In genomic region chrX:130165181-130165702, GRCh38 we compare ENCODE assay signal across 8 cellular contexts. TPM values are rescaled to one million over a fixed set of nuclear protein-coding genes. Genes with fewer than 3 reads are reported as not detected.
DNase-seq lines count a peak whose midpoint lies in the region; ATAC-seq, FAIRE-seq and TF ChIP-seq lines count a peak whose summit lies in the region.

No MANE protein-coding gene starts in this region.

- H3K36me3 ChIP-seq in BJ (ENCODE audit: control insufficient read depth, insufficient read depth, low read length), result no peaks in the 10 kb centered on the region
- no peaks in the 10 kb centered on the region for H3K36me3 ChIP-seq in keratinocyte (ENCODE audit: control insufficient read depth in 2 of 2, extremely low read depth in 1 of 2, insufficient read depth in 2 of 2, low read length in 2 of 2)

- H3K4me2 ChIP-seq in keratinocyte (ENCODE audit: control insufficient read depth, extremely low read depth, insufficient read depth, low read depth, low read length), result peak overlapping the region; percentile 69

- peak overlapping the region; percentile 88 for H3K27ac ChIP-seq in keratinocyte (ENCODE audit: control insufficient read depth, insufficient read depth, low read length)

- DNase-seq in BJ (ENCODE audit: low read depth) (no peak), amniotic epithelial cell (ENCODE audit: low read depth) (peak; percentile 45), keratinocyte (ENCODE audit: low read depth, low spot score) (no peak), frontal cortex (ENCODE audit: low spot score in 2 of 2) (no peak), NCI-H146 treated with DMSO at 0.1 percent for 48 hours (lab: John Stamatoyannopoulos, UW; ENCODE audit: unreplicated experiment) (no peak)
- no peak for DNase-seq in stimulated activated naive CD8-positive, alpha-beta T cell treated with anti-CD3 and anti-CD28 coated beads, Interleukin-15, Interleukin-2, amounts not matched to agents 100 U/mL and 50 U/mL, for 24 hours

- H3K9me3 ChIP-seq in keratinocyte (ENCODE audit: control insufficient read depth, low read depth, low read length), result no peaks in the 10 kb centered on the region

- H3K79me2 ChIP-seq in keratinocyte (ENCODE audit: control insufficient read depth, insufficient read depth, low read length), result peaks cover 22% of the 10 kb centered on the region

- peaks cover 8% of the 10 kb centered on the region for H3K4me1 ChIP-seq in keratinocyte (ENCODE audit: control insufficient read depth, extremely low read depth, insufficient read depth, low read length)

- H3K9ac ChIP-seq in keratinocyte (ENCODE audit: control insufficient read depth, extremely low read depth, insufficient read depth, low read length), result peak overlapping the region; percentile 83

- CTCF ChIA-PET in BJ (lab: Yijun Ruan, JAX), result interaction anchor here (1.2 to 1.5 kb wide), 2 partner anchors 44 to 46 kb away, joined by 3 to 4 read pairs; no protein-coding TSS in a partner anchor

- ATAC-seq in HG03175 (IDR thresholded peaks at IDR 0.05; ENCODE audit: unreplicated experiment) (peak; percentile 21), HG02763 (IDR thresholded peaks at IDR 0.05; ENCODE audit: unreplicated experiment) (no peak)
- ATAC-seq in stimulated activated naive CD8-positive, alpha-beta T cell treated with anti-CD3 and anti-CD28 coated beads, Interleukin-15, Interleukin-2, amounts not matched to agents 100 U/mL and 50 U/mL, for 24 hours, result peak; percentile 26

- H4K20me1 ChIP-seq in keratinocyte (ENCODE audit: control insufficient read depth, extremely low read depth, insufficient read depth, low read length), result no peaks in the 10 kb centered on the region

- POLR2A ChIA-PET in BJ (lab: Charles Lee), result no interaction called here

- dilution Hi-C loops in keratinocyte (cut with MboI; ENCODE audit: extremely low pct_ligation_motif_present, low sequenced_read_pairs), result no loop called here

- peak overlapping the region; percentile 75 for H2AFZ ChIP-seq in keratinocyte (ENCODE audit: control insufficient read depth, low read length)

- FAIRE-seq in keratinocyte (lab: Jason Lieb, UNC) (no peak), frontal cortex (lab: Jason Lieb, UNC) (no peak)

- TF ChIP-seq CTCF in BJ (IDR thresholded peaks at IDR 0.05; ENCODE audit: insufficient read depth, low read depth, low read length) (no peak), keratinocyte (optimal IDR thresholded peaks at IDR 0.05 in 1 of 3, IDR thresholded peaks at IDR 0.05 in 1 of 3, conservative IDR thresholded peaks at IDR 0.05 in 1 of 3; ENCODE audit: extremely low read depth in 1 of 3, insufficient read depth in 2 of 3, low read length in 3 of 3) (no peak)

- no peaks in the 10 kb centered on the region for H3K9me1 ChIP-seq in keratinocyte (ENCODE audit: control insufficient read depth, extremely low read depth, insufficient read depth, low read length)

- H3K4me3 ChIP-seq in BJ (ENCODE audit: low read depth, low read length) (peak overlapping the region; percentile 75), keratinocyte (ENCODE audit: control insufficient read depth in 2 of 3, extremely low read depth in 1 of 3, insufficient read depth in 2 of 3, low read depth in 1 of 3, low read length in 3 of 3) (peak overlapping the region; percentile 51 to 81 (median 55))

- H3K27me3 ChIP-seq in BJ (ENCODE audit: control insufficient read depth, insufficient read depth, low read length), result no peaks in the 10 kb centered on the region
- no peaks in the 10 kb centered on the region for H3K27me3 ChIP-seq in keratinocyte (ENCODE audit: control insufficient read depth, extremely low read depth, insufficient read depth, low read length)

RNA-seq across cellular contexts. Expression of gene AIFM1, which starts 0.4 kb away (rescaled TPM):
- polyA plus RNA-seq in BJ (2011; rRNA removed), result 23.2 and 27.8 TPM in 2 replicates
- 9.8 and 13.2 TPM in 2 replicates for polyA minus RNA-seq in BJ (2011; rRNA and poly(A)+ RNA removed)
- 36.1 to 52.5 TPM (median 47.8 TPM) in 3 replicates for polyA plus RNA-seq in keratinocyte
- polyA plus RNA-seq in keratinocyte (2011; ENCODE audit: low read depth), result 29.2 TPM
- 31.3 and 31.4 TPM in 2 replicates for polyA plus RNA-seq in keratinocyte (2011; cell fraction: cytosol; rRNA removed)
- 47.4 and 65.8 TPM in 2 replicates for polyA plus RNA-seq in keratinocyte (2011; cell fraction: nucleus; rRNA removed)
- 20.9 and 36.2 TPM in 2 replicates for polyA plus RNA-seq in keratinocyte (2012; ENCODE audit: low replicate concordance)
- polyA minus RNA-seq in keratinocyte, result 10.6 to 34.7 TPM (median 22.2 TPM) in 3 replicates
- 21.9 TPM for polyA minus RNA-seq in keratinocyte (2011; cell fraction: cytosol; rRNA and poly(A)+ RNA removed)
- polyA minus RNA-seq in keratinocyte (2011; cell fraction: nucleus; rRNA and poly(A)+ RNA removed), result 14.1 and 25.9 TPM in 2 replicates
- total RNA-seq in frontal cortex, result 11.4 TPM

RNA-seq across cellular contexts. Expression of gene RAB33A, which starts 6.5 kb away (rescaled TPM):
- polyA plus RNA-seq in BJ (2011; rRNA removed) (4.6 and 5.1 TPM in 2 replicates), keratinocyte (0.09 TPM in 1 of 3 replicates, not detected in the others)
- polyA minus RNA-seq in BJ (2011; rRNA and poly(A)+ RNA removed), result 2.1 and 2.2 TPM in 2 replicates
- polyA plus RNA-seq in keratinocyte (2011; ENCODE audit: low read depth), result not detected
- 0.05 and 0.07 TPM in 2 replicates for polyA plus RNA-seq in keratinocyte (2011; cell fraction: cytosol; rRNA removed)
- 0.19 TPM in 1 of 2 replicates, not detected in the other for polyA plus RNA-seq in keratinocyte (2011; cell fraction: nucleus; rRNA removed)
- polyA plus RNA-seq in keratinocyte (2012; ENCODE audit: low replicate concordance), result 0.34 TPM in 1 of 2 replicates, not detected in the other
- not detected in 3 replicates for polyA minus RNA-seq in keratinocyte
- polyA minus RNA-seq in keratinocyte (2011; cell fraction: cytosol; rRNA and poly(A)+ RNA removed), result not detected
- polyA minus RNA-seq in keratinocyte (2011; cell fraction: nucleus; rRNA and poly(A)+ RNA removed), result not detected in 2 replicates
- 42.4 TPM for total RNA-seq in frontal cortex

RNA-seq across cellular contexts. Expression of gene ELF4, which starts 54.9 kb away (rescaled TPM):
- polyA plus RNA-seq in BJ (2011; rRNA removed), result 22.6 and 31.1 TPM in 2 replicates
- polyA minus RNA-seq in BJ (2011; rRNA and poly(A)+ RNA removed), result 38.5 and 39.9 TPM in 2 replicates
- 13.7 to 25.6 TPM (median 17.6 TPM) in 3 replicates for polyA plus RNA-seq in keratinocyte
- polyA plus RNA-seq in keratinocyte (2011; ENCODE audit: low read depth), result 7.0 TPM
- polyA plus RNA-seq in keratinocyte (2011; cell fraction: cytosol; rRNA removed), result 23.9 and 24.1 TPM in 2 replicates
- 22.7 and 22.9 TPM in 2 replicates for polyA plus RNA-seq in keratinocyte (2011; cell fraction: nucleus; rRNA removed)
- 10.3 and 21.4 TPM in 2 replicates for polyA plus RNA-seq in keratinocyte (2012; ENCODE audit: low replicate concordance)
- 25.5 to 69.4 TPM (median 32.9 TPM) in 3 replicates for polyA minus RNA-seq in keratinocyte
- polyA minus RNA-seq in keratinocyte (2011; cell fraction: cytosol; rRNA and poly(A)+ RNA removed), result 24.9 TPM
- 15.6 and 23.7 TPM in 2 replicates for polyA minus RNA-seq in keratinocyte (2011; cell fraction: nucleus; rRNA and poly(A)+ RNA removed)
- total RNA-seq in frontal cortex, result 0.41 TPM
